8 cellular contexts compared by ENCODE assay signal in genomic region chr19:52335768-52336116, GRCh38. TPM values are rescaled to one million over a fixed set of nuclear protein-coding genes. Genes with fewer than 3 reads are reported as not detected.
A peak's percentile ranks its signal among the peaks of the same experiment; 100 is the strongest.
DNase-seq lines count a peak whose midpoint lies in the region; ATAC-seq and TF ChIP-seq lines count a peak whose summit lies in the region.

No MANE protein-coding gene starts in this region.

- peak overlapping the region; percentile 83 for H3K4me3 ChIP-seq in LNCaP clone FGC (ENCODE audit: low read depth, low read length)
- H3K4me3 ChIP-seq in epithelial cell of proximal tubule (ENCODE audit: low read depth, low read length) = peak overlapping the region; percentile 72
- H3K4me3 ChIP-seq in neuronal stem cell (ENCODE audit: low read length in 2 of 2) = peak overlapping the region; percentile 69 to 97

- no peak overlapping the region for H3K23ac ChIP-seq in neuronal stem cell (ENCODE audit: low read depth, low read length, poor library complexity)

- peaks cover 1 to 4% of the 10 kb centered on the region in 2 donors for H3K4me1 ChIP-seq in neuronal stem cell (ENCODE audit: control insufficient read depth in 2 of 2, insufficient read depth in 1 of 2, low read depth in 1 of 2, low read length in 2 of 2)

- H3K79me1 ChIP-seq in neuronal stem cell (ENCODE audit: low read depth, low read length) = peaks cover 1% of the 10 kb centered on the region

- H4K91ac ChIP-seq in neuronal stem cell (ENCODE audit: low read depth, low read length, poor library complexity) = no peak overlapping the region

- intact Hi-C loops in CD14-positive monocyte (cut with micrococcal nuclease) = no loop called here

- H3K4ac ChIP-seq in neuronal stem cell (ENCODE audit: low read length) = no peak overlapping the region

- no peak overlapping the region for H2AK5ac ChIP-seq in neuronal stem cell (ENCODE audit: low read depth, low read length)

- no peak overlapping the region for H3K14ac ChIP-seq in neuronal stem cell (ENCODE audit: low read length)

- H3K27ac Mint-ChIP-seq in CD14-positive monocyte = peak overlapping the region in 5 of 7 donors; percentile 71 to 94 (median 90)

- no peak overlapping the region for H2BK120ac ChIP-seq in neuronal stem cell (ENCODE audit: low read depth, low read length)

- H3K4me3 Mint-ChIP-seq in CD14-positive monocyte = peak overlapping the region; percentile 97 to 98

- H3K4me1 Mint-ChIP-seq in CD14-positive monocyte = peaks cover 11% of the 10 kb centered on the region

- no CpG with 5 or more reads among the region's 9 CpGs for WGBS in neuronal stem cell (ENCODE audit: extremely low coverage in 2 of 2, insufficient read length in 2 of 2, insufficient replicate concordance in 1 of 2), 2 donors

- H2BK15ac ChIP-seq in neuronal stem cell (ENCODE audit: low read length) = no peak overlapping the region

- H2AFZ ChIP-seq in neuronal stem cell (ENCODE audit: low read length) = peak overlapping the region; percentile 89

- peaks cover 4 to 23% of the 10 kb centered on the region in 2 donors for H3K36me3 ChIP-seq in neuronal stem cell (replicated peaks in 1 of 2; ENCODE audit: control insufficient read depth in 2 of 2, insufficient read depth in 2 of 2, low read length in 2 of 2)

- no peak for TF ChIP-seq CTCF in CD14-positive monocyte (IDR thresholded peaks at IDR 0.05)
- TF ChIP-seq CTCF in LNCaP clone FGC (IDR thresholded peaks at IDR 0.05; ENCODE audit: control insufficient read depth, extremely low read depth, insufficient read depth) = no peak
- no peak for TF ChIP-seq CTCF in epithelial cell of proximal tubule (conservative IDR thresholded peaks at IDR 0.05; ENCODE audit: low read depth, low read length)

- H2BK12ac ChIP-seq in neuronal stem cell (ENCODE audit: low read length) = no peak overlapping the region

- H3K9ac ChIP-seq in neuronal stem cell (ENCODE audit: low read depth, low read length, poor library complexity) = no peak overlapping the region

- no peaks in the 10 kb centered on the region for H3K27me3 Mint-ChIP-seq in CD14-positive monocyte (ENCODE audit: low read depth in 3 of 3)

- H3K27me3 ChIP-seq in neuronal stem cell (ENCODE audit: control insufficient read depth in 3 of 3, insufficient read depth in 3 of 3, low read depth in 1 of 3, low read length in 3 of 3) = no peaks in the 10 kb centered on the region

- no peak overlapping the region for H4K8ac ChIP-seq in neuronal stem cell (ENCODE audit: low read depth, low read length)

- peaks cover 4 to 10% of the 10 kb centered on the region in 2 donors for H3K36me3 Mint-ChIP-seq in CD14-positive monocyte

- H3K27ac ChIP-seq in neuronal stem cell (replicated peaks; ENCODE audit: low read length) = no peak overlapping the region

- peaks cover 59 to 92% (median 89%) of the 10 kb centered on the region in 7 donors for H3K9me3 Mint-ChIP-seq in CD14-positive monocyte

- H3K9me3 ChIP-seq in neuronal stem cell (replicated peaks in 1 of 2; ENCODE audit: control insufficient read depth in 2 of 2, insufficient read depth in 1 of 2, low read depth in 1 of 2, low read length in 2 of 2) = peaks cover 17 to 44% of the 10 kb centered on the region in 2 donors

- ATAC-seq in HG03175 (IDR thresholded peaks at IDR 0.05; ENCODE audit: unreplicated experiment) = no peak
- no peak for ATAC-seq in GM21576 (IDR thresholded peaks at IDR 0.05; ENCODE audit: unreplicated experiment)
- ATAC-seq in GM18520 (IDR thresholded peaks at IDR 0.05; ENCODE audit: unreplicated experiment) = no peak

- H2BK5ac ChIP-seq in neuronal stem cell (ENCODE audit: low read length) = no peak overlapping the region

- DNase-seq in CD14-positive monocyte (ENCODE audit: low spot score) (no peak), LNCaP clone FGC (ENCODE audit: low read depth) (no peak), epithelial cell of proximal tubule (ENCODE audit: low read depth) (no peak), neuronal stem cell (ENCODE audit: low spot score) (no peak)
- no peak for DNase-seq in stimulated activated CD8-positive, alpha-beta memory T cell treated with anti-CD3 and anti-CD28 coated beads, Interleukin-4, amount 100 ng/mL, for 48 hours

- H3K4me2 ChIP-seq in neuronal stem cell (ENCODE audit: insufficient read depth, low read length, poor library complexity, severe bottlenecking) = peak overlapping the region; percentile 74

- peak overlapping the region; percentile 55 for H3K18ac ChIP-seq in neuronal stem cell (ENCODE audit: low read length)

RNA-seq across cellular contexts. Expression of gene ZNF610, which starts 0.3 kb away (rescaled TPM):
- not detected for polyA plus RNA-seq in CD14-positive monocyte
- total RNA-seq in epithelial cell of proximal tubule = 0.51 and 1.3 TPM in 2 replicates
- polyA plus RNA-seq in neuronal stem cell (2013, experiment 1 of 2) = 15.9 TPM
- polyA plus RNA-seq in neuronal stem cell (2013, experiment 2 of 2) = 14.3 TPM

RNA-seq across cellular contexts. Expression of gene ZNF880, which starts 34.0 kb away (rescaled TPM):
- polyA plus RNA-seq in CD14-positive monocyte = 1 to 10 TPM; 4.5 to 5.5 TPM
- 16.7 and 22.8 TPM in 2 replicates for total RNA-seq in epithelial cell of proximal tubule
- 24.2 TPM for polyA plus RNA-seq in neuronal stem cell (2013, experiment 1 of 2)
- 23.0 TPM for polyA plus RNA-seq in neuronal stem cell (2013, experiment 2 of 2)

RNA-seq across cellular contexts. Expression of gene ZNF480, which starts 38.8 kb away (rescaled TPM):
- 1 to 10 TPM; 7.4 to 7.6 TPM for polyA plus RNA-seq in CD14-positive monocyte
- 8.0 and 20.8 TPM in 2 replicates for total RNA-seq in epithelial cell of proximal tubule
- 8.6 TPM for polyA plus RNA-seq in neuronal stem cell (2013, experiment 1 of 2)
- 8.6 TPM for polyA plus RNA-seq in neuronal stem cell (2013, experiment 2 of 2)
